ENCODE assay signal across 17 cellular contexts in the genomic region with DNA sequence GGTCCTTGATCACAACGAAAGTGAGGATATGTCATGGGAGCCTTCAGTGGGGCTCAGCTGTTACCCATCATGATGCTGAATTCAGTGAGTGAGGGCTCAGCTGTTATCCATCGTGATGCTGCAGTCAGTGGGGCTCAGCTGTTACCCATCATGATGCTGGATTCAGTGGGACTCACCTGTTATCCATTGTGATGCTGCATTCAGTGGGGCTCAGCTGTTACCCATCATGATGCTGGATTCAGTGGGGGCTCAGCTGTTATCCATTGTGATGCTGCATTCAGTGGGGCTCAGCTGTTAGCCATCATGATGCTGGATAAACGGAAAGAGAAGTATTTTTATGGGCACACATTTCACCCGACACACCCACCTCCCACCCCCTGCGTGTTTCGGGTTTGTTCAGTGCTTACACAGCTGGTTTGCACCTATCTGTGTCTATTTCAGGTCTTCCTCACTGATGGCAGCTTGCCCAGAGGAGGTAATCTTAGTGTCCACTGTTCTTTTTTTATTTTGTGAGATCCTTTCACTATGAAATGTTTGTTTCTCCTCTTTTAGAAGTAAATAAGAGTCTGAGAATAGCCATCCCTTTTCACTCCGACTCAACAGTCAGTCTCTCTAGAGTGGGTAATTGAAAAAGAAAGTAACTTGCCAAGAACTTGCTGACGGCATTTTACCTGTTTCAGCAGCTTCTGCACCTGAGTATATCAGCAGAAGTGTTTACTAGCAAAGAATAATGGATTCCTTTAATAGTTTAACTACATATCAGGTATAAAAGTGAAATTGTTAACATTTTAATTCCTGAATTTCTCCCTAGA.
DNase-seq lines count a peak whose midpoint lies in the region; ATAC-seq, FAIRE-seq and TF ChIP-seq lines count a peak whose summit lies in the region.
"Had no signal": no experiment of that assay in that cellular context is flagged by ENCODE, and none has a peak within 500 bp of the region (broad histone marks: within the 10 kb centered on the region; RNA-seq: fewer than 3 reads in every experiment).

No MANE protein-coding gene starts in this region.

- no peaks in the 10 kb centered on the region for H4K20me1 ChIP-seq in KMS-11 (ENCODE audit: insufficient read depth)

- H3K79me2 ChIP-seq in KMS-11 (ENCODE audit: insufficient read depth, low read depth): no peaks in the 10 kb centered on the region
- H3K79me2 ChIP-seq: hepatocyte had no signal

- no peaks in the 10 kb centered on the region for H3K4me1 ChIP-seq in CD4-positive, CD25-positive, alpha-beta regulatory T cell (ENCODE audit: control insufficient read depth, insufficient read depth, low read length, poor library complexity, severe bottlenecking)
- peaks cover 78% of the 10 kb centered on the region for H3K4me1 ChIP-seq in KMS-11 (ENCODE audit: low read depth, poor library complexity, severe bottlenecking)
- H3K4me1 ChIP-seq in endodermal cell (ENCODE audit: control insufficient read depth, insufficient read depth, low read length): no peaks in the 10 kb centered on the region
- H3K4me1 ChIP-seq: breast epithelium had no signal

- ATAC-seq in CD4-positive, CD25-positive, alpha-beta regulatory T cell (ENCODE audit: low read depth in 2 of 2): no peak
- ATAC-seq: Panc1 had no signal

- FAIRE-seq in bronchial epithelial cell (lab: Jason Lieb, UNC): peak; percentile 83
- FAIRE-seq: G401.6 had no signal

- peak overlapping the region in 3 of 4 donors; percentile 5 to 47 (median 43) for H3K4me3 Mint-ChIP-seq in CD4-positive, CD25-positive, alpha-beta regulatory T cell
- H3K4me3 Mint-ChIP-seq in endodermal cell: no peak overlapping the region
- H3K4me3 Mint-ChIP-seq: activated naive CD8-positive, alpha-beta T cell treated with anti-CD3 and anti-CD28 coated beads, Interleukin-2, amount 10 ng/mL, durations not matched to agents 7 days and 5 days; neural progenitor cell had no signal

- peaks cover 19% of the 10 kb centered on the region for H3K36me3 Mint-ChIP-seq in CD4-positive, CD25-positive, alpha-beta regulatory T cell
- H3K36me3 Mint-ChIP-seq in endodermal cell (ENCODE audit: low read depth): peaks cover 26% of the 10 kb centered on the region

- H3K9me3 ChIP-seq in CD4-positive, CD25-positive, alpha-beta regulatory T cell (ENCODE audit: control insufficient read depth in 2 of 2, low read length in 2 of 2): no peaks in the 10 kb centered on the region
- H3K9me3 ChIP-seq in endodermal cell (ENCODE audit: control insufficient read depth, low read length): no peaks in the 10 kb centered on the region
- H3K9me3 ChIP-seq: breast epithelium, HAP-1 had no signal

- H3K27ac ChIP-seq in CD4-positive, CD25-positive, alpha-beta regulatory T cell (ENCODE audit: insufficient read depth, low read length, poor library complexity, severe bottlenecking): no peak overlapping the region
- H3K27ac ChIP-seq in KMS-11 (peak overlapping the region; percentile 27; the same call in 1 of the 2 replicates), endodermal cell (ENCODE audit: low read depth, low read length) (no peak overlapping the region)
- H3K27ac ChIP-seq: breast epithelium, hepatocyte, neural progenitor cell had no signal

- peak in 1 of 3 donors; percentile 9 for DNase-seq in CD4-positive, CD25-positive, alpha-beta regulatory T cell
- DNase-seq in NCI-H345 treated with DMSO at 0.1 percent for 48 hours (lab: John Stamatoyannopoulos, UW; ENCODE audit: unreplicated experiment): peak; percentile 75
- peak; percentile 1 for DNase-seq in bronchial epithelial cell (ENCODE audit: low read depth)
- no peak for DNase-seq in activated CD8-positive, alpha-beta memory T cell treated with anti-CD3 and anti-CD28 coated beads, Interleukin-2, amount 50 U/mL, for 48 hours
- DNase-seq in endodermal cell: no peak
- DNase-seq in dedifferentiated amniotic fluid mesenchymal stem cell (ENCODE audit: extremely low spot score): no peak
- DNase-seq in hepatic stellate cell (ENCODE audit: low spot score): no peak
- DNase-seq: activated CD4-positive, alpha-beta T cell treated with anti-CD3 and anti-CD28 coated beads, Interleukin-2, amount 50 U/mL, for 48 hours; activated naive CD8-positive, alpha-beta T cell treated with anti-CD3 and anti-CD28 coated beads, Interleukin-2, amount 10 ng/mL, durations not matched to agents 7 days and 5 days; activated T-cell treated with anti-CD3 and anti-CD28 coated beads, Interleukin-2, amount 50 U/mL, for 48 hours had no signal

- no peaks in the 10 kb centered on the region for H3K27me3 ChIP-seq in CD4-positive, CD25-positive, alpha-beta regulatory T cell (ENCODE audit: control insufficient read depth, insufficient read depth, low read length)
- H3K27me3 ChIP-seq in KMS-11 (ENCODE audit: insufficient read depth, low read depth) (no peaks in the 10 kb centered on the region), bronchial epithelial cell (ENCODE audit: control insufficient read depth, insufficient read depth, low read length) (no peaks in the 10 kb centered on the region), endodermal cell (ENCODE audit: control insufficient read depth, insufficient read depth, low read length, poor library complexity, severe bottlenecking) (no peaks in the 10 kb centered on the region)
- H3K27me3 ChIP-seq: breast epithelium, hepatocyte, neural progenitor cell had no signal

- 0 out of 2 replicates have a peak overlapping the region, but pooled peaks have one; percentile 5 for H2AFZ ChIP-seq in KMS-11 (ENCODE audit: low read depth)
- H2AFZ ChIP-seq: hepatocyte, neural progenitor cell had no signal

- no peaks in the 10 kb centered on the region for H3K9me3 Mint-ChIP-seq in CD4-positive, CD25-positive, alpha-beta regulatory T cell
- no peaks in the 10 kb centered on the region for H3K9me3 Mint-ChIP-seq in endodermal cell
- H3K9me3 Mint-ChIP-seq: activated naive CD8-positive, alpha-beta T cell treated with anti-CD3 and anti-CD28 coated beads, Interleukin-2, amount 10 ng/mL, durations not matched to agents 7 days and 5 days had no signal

- H3K9ac ChIP-seq in KMS-11 (peak overlapping the region; percentile 13; the same call in 1 of the 2 replicates), endodermal cell (ENCODE audit: extremely low read depth, low read length, poor library complexity, severe bottlenecking) (no peak overlapping the region)
- H3K9ac ChIP-seq: neural progenitor cell had no signal

- peak overlapping the region; percentile 91 for H3K4me2 ChIP-seq in KMS-11
- H3K4me2 ChIP-seq: hepatocyte, neural progenitor cell had no signal

- peaks cover 1% of the 10 kb centered on the region for H3K36me3 ChIP-seq in CD4-positive, CD25-positive, alpha-beta regulatory T cell (ENCODE audit: control insufficient read depth, insufficient read depth, low read length)
- H3K36me3 ChIP-seq in KMS-11 (ENCODE audit: insufficient read depth): no peaks in the 10 kb centered on the region
- H3K36me3 ChIP-seq in bronchial epithelial cell (ENCODE audit: control insufficient read depth, insufficient read depth, low read length): no peaks in the 10 kb centered on the region
- H3K36me3 ChIP-seq in endodermal cell (ENCODE audit: control insufficient read depth, insufficient read depth, low read length): no peaks in the 10 kb centered on the region
- H3K36me3 ChIP-seq: breast epithelium, HAP-1, neural progenitor cell had no signal

- no peak for TF ChIP-seq CTCF in KMS-11 (conservative IDR thresholded peaks at IDR 0.05; ENCODE audit: low read depth, low read length)
- TF ChIP-seq CTCF in bronchial epithelial cell (IDR thresholded peaks at IDR 0.05; ENCODE audit: insufficient read depth, low read length, severe bottlenecking): no peak
- TF ChIP-seq CTCF in endodermal cell (conservative IDR thresholded peaks at IDR 0.05): no peak

- peak overlapping the region; percentile 43 for H3K4me3 ChIP-seq in CD4-positive, CD25-positive, alpha-beta regulatory T cell (ENCODE audit: low read depth, low read length)
- H3K4me3 ChIP-seq in KMS-11 (IDR thresholded peaks at IDR 0.05; ENCODE audit: insufficient read depth, low read depth, low read length) (no peak overlapping the region), bronchial epithelial cell (ENCODE audit: low read depth, low read length) (no peak overlapping the region), endodermal cell (ENCODE audit: low read length) (no peak overlapping the region)
- H3K4me3 ChIP-seq: breast epithelium, HAP-1, hepatocyte, neural progenitor cell had no signal

- peak overlapping the region in 1 of 3 donors; percentile 31 for H3K27ac Mint-ChIP-seq in CD4-positive, CD25-positive, alpha-beta regulatory T cell
- H3K27ac Mint-ChIP-seq in endodermal cell: no peak overlapping the region
- H3K27ac Mint-ChIP-seq: activated naive CD8-positive, alpha-beta T cell treated with anti-CD3 and anti-CD28 coated beads, Interleukin-2, amount 10 ng/mL, durations not matched to agents 7 days and 5 days; neural progenitor cell had no signal

- no peaks in the 10 kb centered on the region for H3K27me3 Mint-ChIP-seq in CD4-positive, CD25-positive, alpha-beta regulatory T cell
- no peaks in the 10 kb centered on the region for H3K27me3 Mint-ChIP-seq in endodermal cell (ENCODE audit: insufficient read depth)
- H3K27me3 Mint-ChIP-seq: activated naive CD8-positive, alpha-beta T cell treated with anti-CD3 and anti-CD28 coated beads, Interleukin-2, amount 10 ng/mL, durations not matched to agents 7 days and 5 days had no signal

- 93 to 100% methylated on average over 1 to 8 of the region's 8 CpGs for WGBS in endodermal cell (ENCODE audit: insufficient coverage in 1 of 2, insufficient read length in 1 of 2), 2 experiments

- peaks cover 0 to 15% (median 2%) of the 10 kb centered on the region in 4 donors for H3K4me1 Mint-ChIP-seq in CD4-positive, CD25-positive, alpha-beta regulatory T cell
- H3K4me1 Mint-ChIP-seq in endodermal cell: peaks cover 7% of the 10 kb centered on the region
- H3K4me1 Mint-ChIP-seq: activated naive CD8-positive, alpha-beta T cell treated with anti-CD3 and anti-CD28 coated beads, Interleukin-2, amount 10 ng/mL, durations not matched to agents 7 days and 5 days had no signal

Comparison
In these comparisons a context has a peak if more than half of its experiments do, and no peak if none do; other contexts are left out.
1. DNase-seq: peak in NCI-H345 treated with DMSO at 0.1 percent for 48 hours (single experiment) and bronchial epithelial cell (single experiment); none in activated CD8-positive, alpha-beta memory T cell treated with anti-CD3 and anti-CD28 coated beads, Interleukin-2, amount 50 U/mL, for 48 hours (single experiment), endodermal cell (single experiment), dedifferentiated amniotic fluid mesenchymal stem cell (single experiment) and hepatic stellate cell (single experiment).